1 cellular context compared by ENCODE assay signal in genomic region chr3:48157950-48158376, GRCh38.
TF ChIP-seq lines count a peak whose summit lies in the region.

No MANE protein-coding gene starts in this region.

TF ChIP-seq in K562, 482 proteins besides CTCF, POLR2A, EP300 and RAD21 (continued from another document):
- no peak for TF ChIP-seq BRF2 (IDR thresholded peaks at IDR 0.05; ENCODE audit: borderline replicate concordance, insufficient read depth, insufficient read length)
- peak; percentile 66 for TF ChIP-seq SMC3 (conservative IDR thresholded peaks at IDR 0.05; ENCODE audit: insufficient read depth, low read depth, low read length)
- no peak for TF ChIP-seq ADNP (tag; IDR thresholded peaks at IDR 0.05)
- TF ChIP-seq ZNF511 (CRISPR knock-in tag; IDR thresholded peaks at IDR 0.05) = no peak
- no peak; the same call in 1 of the 2 replicates for TF ChIP-seq ATF7 (IDR thresholded peaks at IDR 0.05)
- TF ChIP-seq CREM (IDR thresholded peaks at IDR 0.05; ENCODE audit: low read depth) = 0 out of 2 replicates have a peak, but pooled peaks have one; percentile 7
- TF ChIP-seq ELF1 (tag; IDR thresholded peaks at IDR 0.05) = peak; percentile 34; the same call in 1 of the 2 replicates
- no peak for TF ChIP-seq NELFE (IDR thresholded peaks at IDR 0.05; ENCODE audit: insufficient read depth, insufficient read length)
- no peak for TF ChIP-seq THAP7 (CRISPR knock-in tag; IDR thresholded peaks at IDR 0.05)
- TF ChIP-seq CTBP1 (IDR thresholded peaks at IDR 0.05; ENCODE audit: borderline replicate concordance) = peak; percentile 24; the same call in 1 of the 2 replicates
- no peak for TF ChIP-seq RUNX1 (IDR thresholded peaks at IDR 0.05; ENCODE audit: low read depth)
- TF ChIP-seq SRSF9 (IDR thresholded peaks at IDR 0.05; ENCODE audit: borderline replicate concordance, low read depth, low read length) = no peak
- TF ChIP-seq HLTF (IDR thresholded peaks at IDR 0.05) = no peak
- 0 out of 4 replicates have a peak, but pooled peaks of 1 of the 2 experiments have one; percentile 30 for TF ChIP-seq ARNT (IDR thresholded peaks at IDR 0.05)
- peak; percentile 21; the same call in 1 of the 2 replicates for TF ChIP-seq DEAF1 (CRISPR knock-in tag; IDR thresholded peaks at IDR 0.05)
